1 cellular context compared by ENCODE assay signal in the genomic region with DNA sequence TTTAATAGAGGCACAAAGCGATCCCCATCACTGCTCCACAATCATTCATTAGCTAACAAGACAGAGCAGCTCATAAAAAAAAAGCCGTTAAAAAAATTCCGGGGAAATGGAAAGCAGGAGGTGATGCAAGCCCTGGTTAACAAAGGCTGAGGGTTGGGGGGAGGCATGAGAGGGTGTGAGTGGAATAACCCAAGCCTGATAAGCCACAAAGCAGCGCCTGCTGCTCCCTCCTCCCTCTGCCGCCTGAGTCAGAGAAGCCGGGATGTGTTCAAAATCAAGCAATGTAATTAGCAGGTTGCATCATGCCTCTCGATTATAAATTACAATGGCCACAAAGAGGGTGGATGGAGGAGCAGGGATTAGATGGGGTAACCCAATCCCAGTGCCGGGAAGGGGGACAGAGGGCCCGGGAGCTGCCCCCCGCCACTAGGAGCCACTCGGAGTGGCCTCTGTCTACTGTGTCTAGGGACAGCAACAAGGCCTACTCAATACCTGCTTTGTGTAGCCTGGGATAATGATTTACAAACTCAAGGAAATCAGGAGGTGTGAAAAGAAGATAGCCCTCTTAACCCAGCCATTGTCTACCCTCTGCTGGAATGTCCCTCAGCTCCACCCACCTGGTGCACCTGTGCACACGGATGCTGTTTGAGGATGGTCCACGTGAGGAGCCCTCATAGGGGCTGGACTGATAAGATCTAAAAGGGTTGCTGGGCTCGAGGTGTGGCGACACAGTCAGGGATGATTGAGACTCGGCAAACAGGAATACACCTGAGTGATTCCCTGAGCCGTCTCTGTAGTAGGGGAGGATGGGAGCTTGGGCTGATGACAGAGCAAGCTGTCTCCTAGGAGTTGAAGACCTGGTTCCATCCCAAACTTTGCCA.
TF ChIP-seq lines count a peak whose summit lies in the region.

No MANE protein-coding gene starts in this region.

TF ChIP-seq in HepG2, 621 proteins besides CTCF, POLR2A, EP300 and RAD21 (continued from another document):
- TF ChIP-seq ZFP36 (IDR thresholded peaks at IDR 0.05; ENCODE audit: borderline replicate concordance, low read depth, low read length, partially characterized antibody) (no peak), TBL1XR1 (IDR thresholded peaks at IDR 0.05; ENCODE audit: borderline replicate concordance, low read length, partially characterized antibody) (no peak), EZH2 (conservative IDR thresholded peaks at IDR 0.05; ENCODE audit: low read depth, low read length) (no peak), ZFAT (CRISPR knock-in tag; conservative IDR thresholded peaks at IDR 0.05) (peak; percentile 39; the same call in 1 of the 2 replicates), ZZZ3 (CRISPR knock-in tag; IDR thresholded peaks at IDR 0.05; ENCODE audit: borderline replicate concordance) (no peak), KLF16 (CRISPR knock-in tag; IDR thresholded peaks at IDR 0.05) (peak in 1 of 2 experiments; percentile 83; a peak in 2 of 4 replicates), ZNF180 (CRISPR knock-in tag; IDR thresholded peaks at IDR 0.05; ENCODE audit: borderline replicate concordance, low read depth) (0 out of 2 replicates have a peak, but pooled peaks have one; percentile 10), SRSF4 (IDR thresholded peaks at IDR 0.05; ENCODE audit: low read depth, low read length, poor library complexity, severe bottlenecking) (no peak)
- TF ChIP-seq, protein P1, sequence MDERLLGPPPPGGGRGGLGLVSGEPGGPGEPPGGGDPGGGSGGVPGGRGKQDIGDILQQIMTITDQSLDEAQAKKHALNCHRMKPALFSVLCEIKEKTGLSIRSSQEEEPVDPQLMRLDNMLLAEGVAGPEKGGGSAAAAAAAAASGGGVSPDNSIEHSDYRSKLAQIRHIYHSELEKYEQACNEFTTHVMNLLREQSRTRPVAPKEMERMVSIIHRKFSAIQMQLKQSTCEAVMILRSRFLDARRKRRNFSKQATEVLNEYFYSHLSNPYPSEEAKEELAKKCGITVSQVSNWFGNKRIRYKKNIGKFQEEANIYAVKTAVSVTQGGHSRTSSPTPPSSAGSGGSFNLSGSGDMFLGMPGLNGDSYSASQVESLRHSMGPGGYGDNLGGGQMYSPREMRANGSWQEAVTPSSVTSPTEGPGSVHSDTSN (CRISPR knock-in tag; IDR thresholded peaks at IDR 0.05), result no peak
- TF ChIP-seq, protein P2, sequence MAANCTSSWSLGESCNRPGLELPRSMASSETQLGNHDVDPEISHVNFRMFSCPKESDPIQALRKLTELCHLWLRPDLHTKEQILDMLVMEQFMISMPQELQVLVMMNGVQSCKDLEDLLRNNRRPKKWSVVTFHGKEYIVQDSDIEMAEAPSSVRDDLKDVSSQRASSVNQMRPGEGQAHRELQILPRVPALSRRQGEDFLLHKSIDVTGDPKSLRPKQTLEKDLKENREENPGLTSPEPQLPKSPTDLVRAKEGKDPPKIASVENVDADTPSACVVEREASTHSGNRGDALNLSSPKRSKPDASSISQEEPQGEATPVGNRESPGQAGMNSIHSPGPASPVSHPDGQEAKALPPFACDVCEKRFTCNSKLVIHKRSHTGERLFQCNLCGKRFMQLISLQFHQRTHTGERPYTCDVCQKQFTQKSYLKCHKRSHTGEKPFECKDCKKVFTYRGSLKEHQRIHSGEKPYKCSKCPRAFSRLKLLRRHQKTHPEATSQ (CRISPR knock-in tag; IDR thresholded peaks at IDR 0.05; ENCODE audit: borderline replicate concordance), result peak; percentile 78
- TF ChIP-seq, protein P3, sequence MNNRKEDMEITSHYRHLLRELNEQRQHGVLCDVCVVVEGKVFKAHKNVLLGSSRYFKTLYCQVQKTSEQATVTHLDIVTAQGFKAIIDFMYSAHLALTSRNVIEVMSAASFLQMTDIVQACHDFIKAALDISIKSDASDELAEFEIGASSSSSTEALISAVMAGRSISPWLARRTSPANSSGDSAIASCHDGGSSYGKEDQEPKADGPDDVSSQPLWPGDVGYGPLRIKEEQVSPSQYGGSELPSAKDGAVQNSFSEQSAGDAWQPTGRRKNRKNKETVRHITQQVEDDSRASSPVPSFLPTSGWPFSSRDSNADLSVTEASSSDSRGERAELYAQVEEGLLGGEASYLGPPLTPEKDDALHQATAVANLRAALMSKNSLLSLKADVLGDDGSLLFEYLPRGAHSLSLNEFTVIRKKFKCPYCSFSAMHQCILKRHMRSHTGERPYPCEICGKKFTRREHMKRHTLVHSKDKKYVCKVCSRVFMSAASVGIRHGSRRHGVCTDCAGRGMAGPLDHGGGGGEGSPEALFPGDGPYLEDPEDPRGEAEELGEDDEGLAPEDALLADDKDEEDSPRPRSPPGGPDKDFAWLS (CRISPR knock-in tag; IDR thresholded peaks at IDR 0.05; ENCODE audit: borderline replicate concordance), result no peak
- TF ChIP-seq, protein P4, sequence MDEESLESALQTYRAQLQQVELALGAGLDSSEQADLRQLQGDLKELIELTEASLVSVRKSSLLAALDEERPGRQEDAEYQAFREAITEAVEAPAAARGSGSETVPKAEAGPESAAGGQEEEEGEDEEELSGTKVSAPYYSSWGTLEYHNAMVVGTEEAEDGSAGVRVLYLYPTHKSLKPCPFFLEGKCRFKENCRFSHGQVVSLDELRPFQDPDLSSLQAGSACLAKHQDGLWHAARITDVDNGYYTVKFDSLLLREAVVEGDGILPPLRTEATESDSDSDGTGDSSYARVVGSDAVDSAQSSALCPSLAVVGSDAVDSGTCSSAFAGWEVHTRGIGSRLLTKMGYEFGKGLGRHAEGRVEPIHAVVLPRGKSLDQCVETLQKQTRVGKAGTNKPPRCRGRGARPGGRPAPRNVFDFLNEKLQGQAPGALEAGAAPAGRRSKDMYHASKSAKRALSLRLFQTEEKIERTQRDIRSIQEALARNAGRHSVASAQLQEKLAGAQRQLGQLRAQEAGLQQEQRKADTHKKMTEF (CRISPR knock-in tag; IDR thresholded peaks at IDR 0.05), result peak; percentile 86; the same call in 1 of the 2 replicates
- TF ChIP-seq, protein P5, sequence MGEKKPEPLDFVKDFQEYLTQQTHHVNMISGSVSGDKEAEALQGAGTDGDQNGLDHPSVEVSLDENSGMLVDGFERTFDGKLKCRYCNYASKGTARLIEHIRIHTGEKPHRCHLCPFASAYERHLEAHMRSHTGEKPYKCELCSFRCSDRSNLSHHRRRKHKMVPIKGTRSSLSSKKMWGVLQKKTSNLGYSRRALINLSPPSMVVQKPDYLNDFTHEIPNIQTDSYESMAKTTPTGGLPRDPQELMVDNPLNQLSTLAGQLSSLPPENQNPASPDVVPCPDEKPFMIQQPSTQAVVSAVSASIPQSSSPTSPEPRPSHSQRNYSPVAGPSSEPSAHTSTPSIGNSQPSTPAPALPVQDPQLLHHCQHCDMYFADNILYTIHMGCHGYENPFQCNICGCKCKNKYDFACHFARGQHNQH (CRISPR knock-in tag; IDR thresholded peaks at IDR 0.05), result peak; percentile 83
- TF ChIP-seq, protein P6, sequence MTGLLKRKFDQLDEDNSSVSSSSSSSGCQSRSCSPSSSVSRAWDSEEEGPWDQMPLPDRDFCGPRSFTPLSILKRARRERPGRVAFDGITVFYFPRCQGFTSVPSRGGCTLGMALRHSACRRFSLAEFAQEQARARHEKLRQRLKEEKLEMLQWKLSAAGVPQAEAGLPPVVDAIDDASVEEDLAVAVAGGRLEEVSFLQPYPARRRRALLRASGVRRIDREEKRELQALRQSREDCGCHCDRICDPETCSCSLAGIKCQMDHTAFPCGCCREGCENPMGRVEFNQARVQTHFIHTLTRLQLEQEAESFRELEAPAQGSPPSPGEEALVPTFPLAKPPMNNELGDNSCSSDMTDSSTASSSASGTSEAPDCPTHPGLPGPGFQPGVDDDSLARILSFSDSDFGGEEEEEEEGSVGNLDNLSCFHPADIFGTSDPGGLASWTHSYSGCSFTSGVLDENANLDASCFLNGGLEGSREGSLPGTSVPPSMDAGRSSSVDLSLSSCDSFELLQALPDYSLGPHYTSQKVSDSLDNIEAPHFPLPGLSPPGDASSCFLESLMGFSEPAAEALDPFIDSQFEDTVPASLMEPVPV (CRISPR knock-in tag; IDR thresholded peaks at IDR 0.05), result peak; percentile 75; the same call in 1 of the 2 replicates
